1 cellular context compared by ENCODE assay signal in the genomic region with DNA sequence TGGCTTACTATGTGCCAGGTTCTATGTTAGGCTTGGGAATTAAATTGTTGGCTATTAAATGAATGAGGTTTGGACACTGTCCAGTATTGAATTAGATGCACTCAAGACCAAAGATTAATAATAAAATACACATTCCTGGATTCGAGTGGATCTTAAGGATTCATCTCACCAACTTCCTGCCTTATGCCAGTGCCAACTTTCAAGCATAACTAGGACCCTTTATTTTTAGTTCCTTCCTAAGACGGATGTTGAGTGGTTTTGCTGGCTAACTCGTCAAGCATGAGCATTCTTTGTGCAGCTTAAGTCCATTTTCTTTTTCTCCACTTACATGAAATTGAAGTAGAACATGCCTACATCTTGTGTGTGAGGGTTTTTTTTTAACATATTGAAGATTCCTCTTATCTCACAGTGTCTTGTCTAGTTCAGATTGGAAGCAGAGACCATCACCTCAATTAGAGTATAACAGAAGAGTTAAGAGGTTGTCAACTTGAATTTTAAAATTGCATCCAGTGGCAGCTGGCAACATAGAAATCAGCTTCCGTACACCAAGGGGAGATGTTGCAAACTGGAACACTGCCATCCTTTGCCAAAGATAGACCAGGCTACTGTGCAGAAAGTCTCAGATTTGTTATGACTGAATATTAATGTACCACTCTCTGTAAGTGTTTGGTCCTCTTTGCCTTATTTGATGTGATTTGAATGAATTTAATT.
TF ChIP-seq lines count a peak whose summit lies in the region.

No MANE protein-coding gene starts in this region.

TF ChIP-seq in SK-N-SH, 30 proteins besides CTCF, POLR2A, EP300 and RAD21 (continued from another document):
- TF ChIP-seq, protein P1, sequence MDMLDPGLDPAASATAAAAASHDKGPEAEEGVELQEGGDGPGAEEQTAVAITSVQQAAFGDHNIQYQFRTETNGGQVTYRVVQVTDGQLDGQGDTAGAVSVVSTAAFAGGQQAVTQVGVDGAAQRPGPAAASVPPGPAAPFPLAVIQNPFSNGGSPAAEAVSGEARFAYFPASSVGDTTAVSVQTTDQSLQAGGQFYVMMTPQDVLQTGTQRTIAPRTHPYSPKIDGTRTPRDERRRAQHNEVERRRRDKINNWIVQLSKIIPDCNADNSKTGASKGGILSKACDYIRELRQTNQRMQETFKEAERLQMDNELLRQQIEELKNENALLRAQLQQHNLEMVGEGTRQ (IDR thresholded peaks at IDR 0.05; ENCODE audit: borderline replicate concordance, low read depth, low read length): no peak
- TF ChIP-seq FOXJ3 (CRISPR knock-in tag; IDR thresholded peaks at IDR 0.05) (no peak), TCF12 (IDR thresholded peaks at IDR 0.05) (peak; percentile 74)
